1 cellular context compared by ENCODE assay signal in genomic region chr17:44947461-44948314, GRCh38.
TF ChIP-seq lines count a peak whose summit lies in the region.

TSS of gene KIF18B (minus strand) at chr17:44947773. CDS start at chr17:44936344, 11,429 bp downstream.

TF ChIP-seq in GM12878, 131 proteins besides CTCF, POLR2A, EP300 and RAD21 (continued from another document):
- TF ChIP-seq HSF1 (IDR thresholded peaks at IDR 0.05; ENCODE audit: low read depth, low read length), result no peak
- TF ChIP-seq KLF5 (IDR thresholded peaks at IDR 0.05; ENCODE audit: partially characterized antibody), result peak; percentile 71
- TF ChIP-seq RBBP5 (conservative IDR thresholded peaks at IDR 0.05), result no peak
- no peak for TF ChIP-seq WRNIP1 (IDR thresholded peaks at IDR 0.05; ENCODE audit: borderline replicate concordance, low read depth, low read length)
